ENCODE assay signal across 8 cellular contexts in the genomic region with DNA sequence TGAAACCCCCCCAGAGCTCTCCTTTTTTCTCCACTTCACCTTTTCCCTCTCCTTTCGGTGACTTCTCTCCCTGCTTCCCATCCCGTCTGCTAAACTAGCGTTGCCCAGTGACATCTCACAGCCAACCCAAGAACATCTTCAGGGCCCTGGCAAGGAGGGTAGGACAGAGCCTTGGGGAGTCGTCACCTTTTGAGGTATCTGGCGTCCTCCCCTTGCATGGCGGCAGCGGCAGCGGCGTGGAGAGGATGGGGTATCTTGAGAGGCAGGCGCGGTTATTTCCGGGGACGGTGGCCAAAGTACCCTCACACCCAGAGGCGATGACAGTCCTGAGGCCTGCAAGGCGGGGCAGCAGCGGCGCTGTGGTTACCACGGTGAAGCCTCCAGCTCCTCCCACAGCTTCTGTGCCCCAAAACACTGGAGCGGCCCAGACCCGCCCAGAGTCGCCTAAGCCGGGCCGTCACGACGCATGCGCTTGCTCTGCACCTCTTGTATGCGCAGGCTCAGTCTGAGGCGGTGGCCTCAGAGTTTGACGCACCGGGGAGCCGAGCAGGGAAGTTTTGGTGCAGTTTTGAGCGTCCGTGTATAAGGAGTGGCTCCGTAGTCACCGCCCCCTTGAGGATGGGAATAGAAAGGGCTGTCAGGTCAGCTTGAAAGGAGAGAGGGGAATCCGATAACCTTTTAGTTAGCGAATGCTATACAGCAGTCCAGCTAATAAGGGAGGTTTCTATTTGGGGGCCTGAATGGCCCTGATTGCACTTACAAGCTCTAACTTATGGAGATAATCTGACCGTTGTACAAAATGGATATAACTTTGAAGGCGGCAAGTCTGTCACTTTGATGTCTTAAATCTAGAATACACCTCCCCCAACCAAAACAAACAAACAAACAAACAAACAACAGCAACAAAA. TPM values are rescaled to one million over a fixed set of nuclear protein-coding genes. Genes with fewer than 3 reads are reported as not detected.
DNase-seq lines count a peak whose midpoint lies in the region; ATAC-seq and TF ChIP-seq lines count a peak whose summit lies in the region.

Gene KIFAP3, minus strand, starts transcription at position 446 of the 908 bp plus-strand sequence. Its CDS starts 228 bp downstream, at position 218.

- peak; percentile 97 for ATAC-seq in GM19043 (IDR thresholded peaks at IDR 0.05; ENCODE audit: low read depth, unreplicated experiment)
- peak; percentile 99 for ATAC-seq in HG03432 (IDR thresholded peaks at IDR 0.05; ENCODE audit: unreplicated experiment)

- no peaks in the 10 kb centered on the region for H3K36me3 ChIP-seq in kidney epithelial cell (ENCODE audit: control insufficient read depth, insufficient read depth, low read length)

- H3K4me3 ChIP-seq in choroid plexus epithelial cell (ENCODE audit: low read depth, low read length): peak within 1 kb of the TSS; percentile 85
- peak within 1 kb of the TSS; percentile 79 for H3K4me3 ChIP-seq in kidney epithelial cell (ENCODE audit: low read depth, low read length)

- TF ChIP-seq CTCF in choroid plexus epithelial cell (conservative IDR thresholded peaks at IDR 0.05; ENCODE audit: low read depth, low read length) (peak; percentile 73), kidney epithelial cell (IDR thresholded peaks at IDR 0.05; ENCODE audit: insufficient read depth, low read length, poor library complexity, severe bottlenecking) (peak; percentile 44)

- H3K27me3 ChIP-seq in kidney epithelial cell (ENCODE audit: control insufficient read depth, insufficient read depth, low read length): no peaks in the 10 kb centered on the region

- DNase-seq in AML-193 (lab: John Stamatoyannopoulos, UW) (peak; percentile 98 to 99), NCI-H510A (lab: John Stamatoyannopoulos, UW) (peak; percentile 94), choroid plexus epithelial cell (ENCODE audit: low read depth) (peak; percentile 98), kidney epithelial cell (ENCODE audit: low read depth) (peak; percentile 86)
- DNase-seq in activated CD4-positive, alpha-beta T cell treated with anti-CD3 and anti-CD28 coated beads for 24 hours (ENCODE audit: low read depth in 2 of 2): peak; percentile 89 to 91
- DNase-seq in stimulated activated CD4-positive, alpha-beta T cell treated with anti-CD3 and anti-CD28 coated beads, Interleukin-1b, Interleukin-23, amount 100 ng/mL, for 1 hour (ENCODE audit: low read depth in 2 of 2): peak; percentile 76 to 87

RNA-seq across cellular contexts. Expression of gene KIFAP3, which starts in this region (rescaled TPM):
- total RNA-seq in kidney epithelial cell: 25.3 and 26.6 TPM in 2 replicates

Comparison
In these comparisons a context has a peak if more than half of its experiments do, and no peak if none do; other contexts are left out.
1. Peak in every context shown above with its lines: DNase-seq, ATAC-seq and H3K4me3 ChIP-seq.